8 cellular contexts compared by ENCODE assay signal in the genomic region with DNA sequence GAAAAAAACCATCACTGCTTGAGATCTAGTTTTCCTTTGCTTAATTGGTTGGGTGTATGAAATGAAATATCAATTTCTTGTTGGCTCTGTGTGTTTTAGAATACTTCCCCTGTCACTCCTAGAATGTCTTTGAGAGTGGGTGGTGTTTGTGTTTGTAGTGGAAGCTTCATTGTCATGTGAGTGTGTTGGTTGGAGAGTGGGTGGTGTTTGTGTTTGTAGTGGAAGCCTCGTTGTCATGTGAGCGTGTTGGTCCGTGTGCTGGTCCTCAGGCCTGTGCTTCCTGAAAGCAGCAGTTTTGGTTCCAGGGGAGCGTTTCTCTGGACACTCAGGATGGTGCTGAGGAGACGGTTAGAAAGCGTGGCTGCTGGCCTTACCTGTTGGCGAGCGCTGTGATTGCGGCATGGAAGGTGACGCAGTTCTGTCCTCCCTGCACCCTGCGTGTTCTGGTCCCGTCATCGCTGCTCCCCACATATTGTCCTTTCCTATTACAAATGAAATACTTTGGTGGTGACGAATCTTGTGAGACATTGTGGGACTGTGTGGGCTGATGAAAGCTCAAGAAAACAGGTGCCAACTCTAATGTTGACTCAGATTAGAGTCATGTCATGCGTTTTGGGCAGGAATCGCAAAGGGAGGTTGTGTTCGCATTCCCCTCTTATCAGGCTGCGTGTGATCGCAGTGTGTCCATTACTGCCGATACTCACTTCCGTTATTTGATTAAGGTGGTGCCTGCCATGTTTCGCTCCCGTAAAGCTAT. TPM values are rescaled to one million over a fixed set of nuclear protein-coding genes. Genes with fewer than 3 reads are reported as not detected.
DNase-seq lines count a peak whose midpoint lies in the region; TF ChIP-seq lines count a peak whose summit lies in the region.

No MANE protein-coding gene starts in this region.

- TF ChIP-seq RAD21 in liver (IDR thresholded peaks at IDR 0.05) = peak in 1 of 2 donors; percentile 4

- H3K4me1 Mint-ChIP-seq in stimulated activated naive CD8-positive, alpha-beta T cell treated with anti-CD3 and anti-CD28 coated beads, Interleukin-15, Interleukin-2, amounts not matched to agents 100 ng/mL and 50 ng/mL, for 24 hours (ENCODE audit: low read depth) = peaks cover 53% of the 10 kb centered on the region

- H3K4me2 ChIP-seq in PC-9 = peak overlapping the region; percentile 47

- H3K27me3 ChIP-seq in PC-9 (ENCODE audit: insufficient read depth, low read depth) = no peaks in the 10 kb centered on the region
- no peaks in the 10 kb centered on the region for H3K27me3 ChIP-seq in adipocyte (replicated peaks; ENCODE audit: control insufficient read depth, insufficient read depth, low read length)
- no peaks in the 10 kb centered on the region for H3K27me3 ChIP-seq in liver (ENCODE audit: control insufficient read depth in 4 of 4, insufficient read depth in 4 of 4, low read length in 3 of 4)

- intact Hi-C loops in PC-9 (cut with micrococcal nuclease; ENCODE audit: unreplicated experiment) = loop anchor here (2.0 to 5.0 kb wide), 3 partner anchors 152 to 828 kb away; partner anchors contain the start of gene PER2

- WGBS in liver = 35% methylated on average over 23 of the region's 23 CpGs

- H3K9me3 ChIP-seq in PC-9 (ENCODE audit: insufficient read depth, low read depth) (no peaks in the 10 kb centered on the region), adipocyte (ENCODE audit: control insufficient read depth, low read length) (no peaks in the 10 kb centered on the region), liver (ENCODE audit: control insufficient read depth in 4 of 4, low read length in 3 of 4) (no peaks in the 10 kb centered on the region)

- DNase-seq in PC-9 = peak; percentile 86 to 89
- peak; percentile 85 for DNase-seq in adipocyte (ENCODE audit: low read depth)
- no peak for DNase-seq in KG1 (lab: John Stamatoyannopoulos, UW)
- no peak for DNase-seq in T-helper 9 cell
- DNase-seq in SHP77 (lab: John Stamatoyannopoulos, UW) = no peak
- DNase-seq in NCI-H510A treated with DMSO at 0.1 percent for 48 hours (lab: John Stamatoyannopoulos, UW) = no peak

- peak overlapping the region; percentile 98 for H3K27ac Mint-ChIP-seq in stimulated activated naive CD8-positive, alpha-beta T cell treated with anti-CD3 and anti-CD28 coated beads, Interleukin-15, Interleukin-2, amounts not matched to agents 100 ng/mL and 50 ng/mL, for 24 hours

- H3K4me3 ChIP-seq in PC-9 (no peak overlapping the region), adipocyte (ENCODE audit: low read length) (peak overlapping the region; percentile 67), liver (ENCODE audit: low read depth in 1 of 3, low read length in 3 of 3) (peak overlapping the region in 1 of 3 donors; percentile 2)

- TF ChIP-seq CTCF in PC-9 (conservative IDR thresholded peaks at IDR 0.05) (no peak), liver (IDR thresholded peaks at IDR 0.05; ENCODE audit: low read depth, low read length, missing input control) (no peak)

- H3K27ac ChIP-seq in PC-9 (peak overlapping the region; percentile 81), liver (ENCODE audit: low read depth in 1 of 2, low read length in 2 of 2) (peak overlapping the region; percentile 88 to 92)

- H3K36me3 Mint-ChIP-seq in stimulated activated naive CD8-positive, alpha-beta T cell treated with anti-CD3 and anti-CD28 coated beads, Interleukin-15, Interleukin-2, amounts not matched to agents 100 ng/mL and 50 ng/mL, for 24 hours (ENCODE audit: low read depth) = peaks cover 77% of the 10 kb centered on the region

- H3K4me3 Mint-ChIP-seq in stimulated activated naive CD8-positive, alpha-beta T cell treated with anti-CD3 and anti-CD28 coated beads, Interleukin-15, Interleukin-2, amounts not matched to agents 100 ng/mL and 50 ng/mL, for 24 hours = peak overlapping the region; percentile 78

- H3K4me1 ChIP-seq in PC-9 (replicated peaks; ENCODE audit: insufficient read depth) (peaks cover 13% of the 10 kb centered on the region), adipocyte (ENCODE audit: control insufficient read depth, insufficient read depth, low read length) (peaks cover 48% of the 10 kb centered on the region), liver (ENCODE audit: control insufficient read depth in 4 of 4, insufficient read depth in 4 of 4, low read length in 3 of 4) (peaks cover 15 to 28% (median 23%) of the 10 kb centered on the region in 4 donors)

- H3K9me3 Mint-ChIP-seq in stimulated activated naive CD8-positive, alpha-beta T cell treated with anti-CD3 and anti-CD28 coated beads, Interleukin-15, Interleukin-2, amounts not matched to agents 100 ng/mL and 50 ng/mL, for 24 hours = no peaks in the 10 kb centered on the region

- peaks cover 29% of the 10 kb centered on the region for H3K79me2 ChIP-seq in PC-9 (ENCODE audit: low read depth)

- H3K9ac ChIP-seq in adipocyte (ENCODE audit: low read length) (peak overlapping the region; percentile 37), liver (ENCODE audit: low read depth in 1 of 2, low read length in 2 of 2) (peak overlapping the region in 1 of 2 donors; percentile 76)

- POLR2A ChIA-PET in PC-9 (lab: Charles Lee; ENCODE audit: unreplicated experiment) = interaction anchor here (0.6 to 1.0 kb wide), 4 partner anchors 152 to 572 kb away, joined by 3 to 4 read pairs (median 3); no protein-coding TSS in a partner anchor

- peaks cover 17% of the 10 kb centered on the region for H3F3A ChIP-seq in PC-9 (ENCODE audit: insufficient read depth, low read depth)

- no peaks in the 10 kb centered on the region for H3K9me2 ChIP-seq in PC-9 (ENCODE audit: insufficient read depth)

- H4K20me1 ChIP-seq in PC-9 (ENCODE audit: insufficient read depth) = peaks cover 33% of the 10 kb centered on the region

- CTCF ChIA-PET in PC-9 (lab: Charles Lee) = interaction anchor here (0.6 kb wide), 2 partner anchors 346 to 1283 kb away, joined by 3 read pairs; no protein-coding TSS in a partner anchor

- no peak overlapping the region for H2AFZ ChIP-seq in PC-9

- H3K27me3 Mint-ChIP-seq in stimulated activated naive CD8-positive, alpha-beta T cell treated with anti-CD3 and anti-CD28 coated beads, Interleukin-15, Interleukin-2, amounts not matched to agents 100 ng/mL and 50 ng/mL, for 24 hours = no peaks in the 10 kb centered on the region

- H3K36me3 ChIP-seq in PC-9 (ENCODE audit: low read depth) = peaks cover 20% of the 10 kb centered on the region
- H3K36me3 ChIP-seq in adipocyte (ENCODE audit: control insufficient read depth, insufficient read depth, low read length, severe bottlenecking) = peaks cover 20% of the 10 kb centered on the region
- H3K36me3 ChIP-seq in liver (ENCODE audit: control insufficient read depth in 4 of 4, insufficient read depth in 3 of 4, low read depth in 1 of 4, low read length in 3 of 4) = peaks cover 5 to 23% (median 9%) of the 10 kb centered on the region in 4 donors

- BruUV-seq in PC-9 (replicated peaks; lab: Mats Ljungman, UMichigan) = TSS peak; percentile 99

TF ChIP-seq in liver, 16 proteins besides CTCF, POLR2A, EP300 and RAD21 (continues in another document):
- no peak for TF ChIP-seq TAF1 (conservative IDR thresholded peaks at IDR 0.05)
- TF ChIP-seq HNF4G (IDR thresholded peaks at IDR 0.05) = no peak
- TF ChIP-seq, protein P1, sequence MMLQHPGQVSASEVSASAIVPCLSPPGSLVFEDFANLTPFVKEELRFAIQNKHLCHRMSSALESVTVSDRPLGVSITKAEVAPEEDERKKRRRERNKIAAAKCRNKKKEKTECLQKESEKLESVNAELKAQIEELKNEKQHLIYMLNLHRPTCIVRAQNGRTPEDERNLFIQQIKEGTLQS (IDR thresholded peaks at IDR 0.05) = peak; percentile 75
- TF ChIP-seq GABPA (IDR thresholded peaks at IDR 0.05 in 1 of 2, conservative IDR thresholded peaks at IDR 0.05 in 1 of 2) = peak in 1 of 2 donors; percentile 75
- TF ChIP-seq RXRA (IDR thresholded peaks at IDR 0.05) = peak; percentile 39 to 91
- TF ChIP-seq JUND (IDR thresholded peaks at IDR 0.05) = peak; percentile 80 to 96
- peak; percentile 36 to 78 for TF ChIP-seq HNF4A (conservative IDR thresholded peaks at IDR 0.05)
- TF ChIP-seq FOXA2 (IDR thresholded peaks at IDR 0.05) = peak; percentile 88
- TF ChIP-seq SP1 (IDR thresholded peaks at IDR 0.05) = peak; percentile 53
- TF ChIP-seq FOXA1 (IDR thresholded peaks at IDR 0.05) = peak; percentile 91
- TF ChIP-seq, protein P2, sequence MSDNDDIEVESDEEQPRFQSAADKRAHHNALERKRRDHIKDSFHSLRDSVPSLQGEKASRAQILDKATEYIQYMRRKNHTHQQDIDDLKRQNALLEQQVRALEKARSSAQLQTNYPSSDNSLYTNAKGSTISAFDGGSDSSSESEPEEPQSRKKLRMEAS (IDR thresholded peaks at IDR 0.05) = peak; percentile 85
- TF ChIP-seq, protein P3, sequence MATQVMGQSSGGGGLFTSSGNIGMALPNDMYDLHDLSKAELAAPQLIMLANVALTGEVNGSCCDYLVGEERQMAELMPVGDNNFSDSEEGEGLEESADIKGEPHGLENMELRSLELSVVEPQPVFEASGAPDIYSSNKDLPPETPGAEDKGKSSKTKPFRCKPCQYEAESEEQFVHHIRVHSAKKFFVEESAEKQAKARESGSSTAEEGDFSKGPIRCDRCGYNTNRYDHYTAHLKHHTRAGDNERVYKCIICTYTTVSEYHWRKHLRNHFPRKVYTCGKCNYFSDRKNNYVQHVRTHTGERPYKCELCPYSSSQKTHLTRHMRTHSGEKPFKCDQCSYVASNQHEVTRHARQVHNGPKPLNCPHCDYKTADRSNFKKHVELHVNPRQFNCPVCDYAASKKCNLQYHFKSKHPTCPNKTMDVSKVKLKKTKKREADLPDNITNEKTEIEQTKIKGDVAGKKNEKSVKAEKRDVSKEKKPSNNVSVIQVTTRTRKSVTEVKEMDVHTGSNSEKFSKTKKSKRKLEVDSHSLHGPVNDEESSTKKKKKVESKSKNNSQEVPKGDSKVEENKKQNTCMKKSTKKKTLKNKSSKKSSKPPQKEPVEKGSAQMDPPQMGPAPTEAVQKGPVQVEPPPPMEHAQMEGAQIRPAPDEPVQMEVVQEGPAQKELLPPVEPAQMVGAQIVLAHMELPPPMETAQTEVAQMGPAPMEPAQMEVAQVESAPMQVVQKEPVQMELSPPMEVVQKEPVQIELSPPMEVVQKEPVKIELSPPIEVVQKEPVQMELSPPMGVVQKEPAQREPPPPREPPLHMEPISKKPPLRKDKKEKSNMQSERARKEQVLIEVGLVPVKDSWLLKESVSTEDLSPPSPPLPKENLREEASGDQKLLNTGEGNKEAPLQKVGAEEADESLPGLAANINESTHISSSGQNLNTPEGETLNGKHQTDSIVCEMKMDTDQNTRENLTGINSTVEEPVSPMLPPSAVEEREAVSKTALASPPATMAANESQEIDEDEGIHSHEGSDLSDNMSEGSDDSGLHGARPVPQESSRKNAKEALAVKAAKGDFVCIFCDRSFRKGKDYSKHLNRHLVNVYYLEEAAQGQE (IDR thresholded peaks at IDR 0.05) = peak; percentile 66

RNA-seq across cellular contexts. Expression of gene ASB1, which starts 12.5 kb away (rescaled TPM):
- 56.7 and 64.6 TPM in 2 replicates for total RNA-seq in PC-9 (2021)
- 10 to 100 TPM; 11.5 to 15.2 TPM for total RNA-seq in liver
- 1 to 10 TPM; 6.1 to 9.4 TPM for polyA plus RNA-seq in liver

Comparison
In these comparisons a context has a peak if more than half of its experiments do, and no peak if none do; other contexts are left out.
1. DNase-seq: peak in PC-9 (2 of 2) and adipocyte (single experiment); none in KG1 (single experiment), T-helper 9 cell (single experiment), SHP77 (0 of 2) and NCI-H510A treated with DMSO at 0.1 percent for 48 hours (single experiment).